ENCODE assay signal across 16 cellular contexts in the genomic region with DNA sequence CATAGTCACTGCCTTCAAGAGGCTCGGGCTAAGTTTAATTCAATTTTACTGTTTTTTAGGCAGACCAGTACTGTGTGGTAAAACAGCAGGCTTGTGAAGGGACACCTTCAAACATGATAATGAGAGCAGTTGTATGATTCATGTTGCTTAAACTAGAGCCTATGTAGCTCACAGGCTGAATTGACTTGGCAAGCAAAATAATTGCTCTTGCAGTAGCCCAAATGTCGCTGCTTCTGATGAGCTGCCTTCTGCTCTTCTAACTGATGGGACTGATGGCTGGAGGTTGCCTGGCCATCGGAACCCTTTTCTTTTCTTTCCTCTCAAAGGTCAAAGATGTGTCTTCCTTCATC.
A peak's percentile ranks its signal among the peaks of the same experiment; 100 is the strongest.
DNase-seq lines count a peak whose midpoint lies in the region; ATAC-seq and TF ChIP-seq lines count a peak whose summit lies in the region.
"Had no signal": no experiment of that assay in that cellular context is flagged by ENCODE, and none has a peak within 500 bp of the region (broad histone marks: within the 10 kb centered on the region; RNA-seq: fewer than 3 reads in every experiment).

No MANE protein-coding gene starts in this region.

- no peaks in the 10 kb centered on the region for H3K9me3 Mint-ChIP-seq in central memory CD8-positive, alpha-beta T cell
- no peaks in the 10 kb centered on the region for H3K9me3 Mint-ChIP-seq in stimulated activated naive CD8-positive, alpha-beta T cell treated with anti-CD3 and anti-CD28 coated beads, Interleukin-15, Interleukin-2, amounts not matched to agents 100 ng/mL and 50 ng/mL, for 24 hours

- H3K27ac ChIP-seq in right atrium auricular region (no peak overlapping the region), coronary artery (no peak overlapping the region)
- H3K27ac ChIP-seq: SJCRH30 had no signal

- no peaks in the 10 kb centered on the region for H3K36me3 ChIP-seq in right atrium auricular region
- H3K36me3 ChIP-seq: SJCRH30 had no signal

- no peaks in the 10 kb centered on the region for H3K27me3 Mint-ChIP-seq in central memory CD8-positive, alpha-beta T cell
- no peaks in the 10 kb centered on the region for H3K27me3 Mint-ChIP-seq in stimulated activated naive CD8-positive, alpha-beta T cell treated with anti-CD3 and anti-CD28 coated beads, Interleukin-15, Interleukin-2, amounts not matched to agents 100 ng/mL and 50 ng/mL, for 24 hours

- ATAC-seq in left cardiac atrium (peak; percentile 44 to 82), HG02571 (IDR thresholded peaks at IDR 0.05; ENCODE audit: unreplicated experiment) (no peak)
- no peak for ATAC-seq in central memory CD8-positive, alpha-beta T cell (replicated peaks; ENCODE audit: extremely low read depth, poor library complexity, severe bottlenecking)
- ATAC-seq: K562 had no signal

- peak overlapping the region; percentile 51 for H3K4me3 Mint-ChIP-seq in central memory CD8-positive, alpha-beta T cell
- peak overlapping the region; percentile 59 for H3K4me3 Mint-ChIP-seq in stimulated activated naive CD8-positive, alpha-beta T cell treated with anti-CD3 and anti-CD28 coated beads, Interleukin-15, Interleukin-2, amounts not matched to agents 100 ng/mL and 50 ng/mL, for 24 hours
- H3K4me3 Mint-ChIP-seq: neural crest cell had no signal

- DNase-seq in left cardiac atrium: no peak
- no peak for DNase-seq in right atrium auricular region (ENCODE audit: low spot score)
- DNase-seq in NCI-H69 (lab: John Stamatoyannopoulos, UW): peak; percentile 94
- no peak for DNase-seq in central memory CD8-positive, alpha-beta T cell (ENCODE audit: low spot score in 2 of 2)
- no peak for DNase-seq in coronary artery (ENCODE audit: low spot score)
- DNase-seq in NCI-H226: no peak
- DNase-seq: activated gamma-delta T cell; NCI-H1436 treated with DMSO at 0.1 percent for 48 hours; NK-92 treated with Interleukin-12 subunit alpha and Interleukin-12 subunit beta, amount 100 ng/mL, for 24 hours; right cardiac atrium; SJCRH30 had no signal

- peak overlapping the region; percentile 91 for H3K27ac Mint-ChIP-seq in central memory CD8-positive, alpha-beta T cell (ENCODE audit: low read depth)
- peak overlapping the region; percentile 92 for H3K27ac Mint-ChIP-seq in stimulated activated naive CD8-positive, alpha-beta T cell treated with anti-CD3 and anti-CD28 coated beads, Interleukin-15, Interleukin-2, amounts not matched to agents 100 ng/mL and 50 ng/mL, for 24 hours

- H3K4me1 Mint-ChIP-seq in central memory CD8-positive, alpha-beta T cell: peaks cover 49% of the 10 kb centered on the region
- H3K4me1 Mint-ChIP-seq in stimulated activated naive CD8-positive, alpha-beta T cell treated with anti-CD3 and anti-CD28 coated beads, Interleukin-15, Interleukin-2, amounts not matched to agents 100 ng/mL and 50 ng/mL, for 24 hours (ENCODE audit: low read depth): peaks cover 90% of the 10 kb centered on the region

- no peaks in the 10 kb centered on the region for H3K9me3 ChIP-seq in right atrium auricular region
- H3K9me3 ChIP-seq: SJCRH30 had no signal

- H3K27me3 ChIP-seq in right atrium auricular region: no peaks in the 10 kb centered on the region
- H3K27me3 ChIP-seq: BLaER1 treated with 17β-estradiol and CSF1 and Interleukin-3, amounts not matched to agents 10 nM and 100 nM; SJCRH30 had no signal

- intact Hi-C loops in left cardiac atrium (cut with DNase I): no loop called here

- H3K36me3 Mint-ChIP-seq in central memory CD8-positive, alpha-beta T cell (ENCODE audit: insufficient read depth): peaks cover 5% of the 10 kb centered on the region
- H3K36me3 Mint-ChIP-seq in stimulated activated naive CD8-positive, alpha-beta T cell treated with anti-CD3 and anti-CD28 coated beads, Interleukin-15, Interleukin-2, amounts not matched to agents 100 ng/mL and 50 ng/mL, for 24 hours (ENCODE audit: low read depth): peaks cover 9% of the 10 kb centered on the region

- no peak for TF ChIP-seq CTCF in right atrium auricular region (IDR thresholded peaks at IDR 0.05)
- TF ChIP-seq CTCF in coronary artery (IDR thresholded peaks at IDR 0.05): no peak

- peaks cover 0 to 15% of the 10 kb centered on the region in 2 donors for H3K4me1 ChIP-seq in right atrium auricular region

- H3K4me3 ChIP-seq in right atrium auricular region: no peak overlapping the region
- no peak overlapping the region for H3K4me3 ChIP-seq in coronary artery
- H3K4me3 ChIP-seq: BLaER1 treated with 17β-estradiol and CSF1 and Interleukin-3, amounts not matched to agents 10 nM and 100 nM; K562; SJCRH30 had no signal

Comparison
In these comparisons a context has a peak if more than half of its experiments do, and no peak if none do; other contexts are left out.
1. ATAC-seq: peak in left cardiac atrium (2 of 2); none in central memory CD8-positive, alpha-beta T cell (single experiment) and HG02571 (single experiment).